ENCODE assay signal across 2 cellular contexts in the genomic region with DNA sequence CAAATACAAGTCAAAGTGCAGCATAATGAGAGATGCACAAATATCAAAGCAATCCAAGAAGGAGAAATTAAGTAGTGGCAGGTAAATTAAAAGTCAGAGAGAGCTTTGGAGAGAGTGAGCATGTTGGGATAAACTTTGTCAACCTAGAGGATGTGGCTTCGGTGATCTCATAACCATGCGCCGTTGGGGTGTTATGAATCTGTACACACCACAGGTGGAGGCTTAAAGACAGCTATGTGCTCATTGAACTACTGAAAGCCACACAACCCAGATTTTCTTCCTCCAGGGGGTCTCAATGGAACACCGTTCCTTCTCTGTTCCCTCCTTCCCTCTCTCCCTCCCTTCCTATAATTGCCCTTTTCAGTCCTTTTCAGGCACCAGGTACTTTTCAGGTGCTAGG.
TF ChIP-seq lines count a peak whose summit lies in the region.

No MANE protein-coding gene starts in this region.

TF ChIP-seq in A549, 52 proteins besides CTCF, POLR2A, EP300 and RAD21 (continued from another document):
- TF ChIP-seq, protein P1, sequence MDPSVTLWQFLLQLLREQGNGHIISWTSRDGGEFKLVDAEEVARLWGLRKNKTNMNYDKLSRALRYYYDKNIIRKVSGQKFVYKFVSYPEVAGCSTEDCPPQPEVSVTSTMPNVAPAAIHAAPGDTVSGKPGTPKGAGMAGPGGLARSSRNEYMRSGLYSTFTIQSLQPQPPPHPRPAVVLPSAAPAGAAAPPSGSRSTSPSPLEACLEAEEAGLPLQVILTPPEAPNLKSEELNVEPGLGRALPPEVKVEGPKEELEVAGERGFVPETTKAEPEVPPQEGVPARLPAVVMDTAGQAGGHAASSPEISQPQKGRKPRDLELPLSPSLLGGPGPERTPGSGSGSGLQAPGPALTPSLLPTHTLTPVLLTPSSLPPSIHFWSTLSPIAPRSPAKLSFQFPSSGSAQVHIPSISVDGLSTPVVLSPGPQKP (IDR thresholded peaks at IDR 0.05; ENCODE audit: low read depth, low read length) = no peak
- no peak for TF ChIP-seq CEBPB (IDR thresholded peaks at IDR 0.05)
- TF ChIP-seq RCOR1 (IDR thresholded peaks at IDR 0.05; ENCODE audit: low read depth, low read length) = no peak
- no peak for TF ChIP-seq RFX5 (IDR thresholded peaks at IDR 0.05)
- no peak for TF ChIP-seq RNF2 (IDR thresholded peaks at IDR 0.05; ENCODE audit: borderline replicate concordance, low read depth)
- no peak for TF ChIP-seq SREBF2 (IDR thresholded peaks at IDR 0.05)
- no peak for TF ChIP-seq PBX3 (IDR thresholded peaks at IDR 0.05)
- no peak for TF ChIP-seq USF2 (IDR thresholded peaks at IDR 0.05)
- TF ChIP-seq FOSL2 (IDR thresholded peaks at IDR 0.05) = no peak
- no peak for TF ChIP-seq FOSL2 (CRISPR knock-in tag; IDR thresholded peaks at IDR 0.05)
- no peak for TF ChIP-seq NR3C1 (IDR thresholded peaks at IDR 0.05)
- TF ChIP-seq EHMT2 (IDR thresholded peaks at IDR 0.05; ENCODE audit: low read depth) = no peak
- TF ChIP-seq MAFK (IDR thresholded peaks at IDR 0.05; ENCODE audit: partially characterized antibody) = no peak
- no peak for TF ChIP-seq ZFP36 (IDR thresholded peaks at IDR 0.05; ENCODE audit: borderline replicate concordance, partially characterized antibody)
- TF ChIP-seq NPAS2 (CRISPR knock-in tag; IDR thresholded peaks at IDR 0.05; ENCODE audit: borderline replicate concordance) = no peak
- no peak for TF ChIP-seq TFCP2L1 (CRISPR knock-in tag; IDR thresholded peaks at IDR 0.05)
- no peak for TF ChIP-seq BCL3 (IDR thresholded peaks at IDR 0.05)
- TF ChIP-seq, protein P2, sequence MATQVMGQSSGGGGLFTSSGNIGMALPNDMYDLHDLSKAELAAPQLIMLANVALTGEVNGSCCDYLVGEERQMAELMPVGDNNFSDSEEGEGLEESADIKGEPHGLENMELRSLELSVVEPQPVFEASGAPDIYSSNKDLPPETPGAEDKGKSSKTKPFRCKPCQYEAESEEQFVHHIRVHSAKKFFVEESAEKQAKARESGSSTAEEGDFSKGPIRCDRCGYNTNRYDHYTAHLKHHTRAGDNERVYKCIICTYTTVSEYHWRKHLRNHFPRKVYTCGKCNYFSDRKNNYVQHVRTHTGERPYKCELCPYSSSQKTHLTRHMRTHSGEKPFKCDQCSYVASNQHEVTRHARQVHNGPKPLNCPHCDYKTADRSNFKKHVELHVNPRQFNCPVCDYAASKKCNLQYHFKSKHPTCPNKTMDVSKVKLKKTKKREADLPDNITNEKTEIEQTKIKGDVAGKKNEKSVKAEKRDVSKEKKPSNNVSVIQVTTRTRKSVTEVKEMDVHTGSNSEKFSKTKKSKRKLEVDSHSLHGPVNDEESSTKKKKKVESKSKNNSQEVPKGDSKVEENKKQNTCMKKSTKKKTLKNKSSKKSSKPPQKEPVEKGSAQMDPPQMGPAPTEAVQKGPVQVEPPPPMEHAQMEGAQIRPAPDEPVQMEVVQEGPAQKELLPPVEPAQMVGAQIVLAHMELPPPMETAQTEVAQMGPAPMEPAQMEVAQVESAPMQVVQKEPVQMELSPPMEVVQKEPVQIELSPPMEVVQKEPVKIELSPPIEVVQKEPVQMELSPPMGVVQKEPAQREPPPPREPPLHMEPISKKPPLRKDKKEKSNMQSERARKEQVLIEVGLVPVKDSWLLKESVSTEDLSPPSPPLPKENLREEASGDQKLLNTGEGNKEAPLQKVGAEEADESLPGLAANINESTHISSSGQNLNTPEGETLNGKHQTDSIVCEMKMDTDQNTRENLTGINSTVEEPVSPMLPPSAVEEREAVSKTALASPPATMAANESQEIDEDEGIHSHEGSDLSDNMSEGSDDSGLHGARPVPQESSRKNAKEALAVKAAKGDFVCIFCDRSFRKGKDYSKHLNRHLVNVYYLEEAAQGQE (IDR thresholded peaks at IDR 0.05) = no peak

TF ChIP-seq in GM23338, 12 proteins besides CTCF, POLR2A, EP300 and RAD21 (continued from another document):
- TF ChIP-seq, protein P2 (IDR thresholded peaks at IDR 0.05; ENCODE audit: unreplicated experiment) = no peak
- TF ChIP-seq NANOG (IDR thresholded peaks at IDR 0.05; ENCODE audit: borderline replicate concordance) (no peak), JUNB (IDR thresholded peaks at IDR 0.05; ENCODE audit: unreplicated experiment) (no peak), EZH2 (IDR thresholded peaks at IDR 0.05; ENCODE audit: low read depth, unreplicated experiment) (no peak), ZNF462 (CRISPR knock-in tag; IDR thresholded peaks at IDR 0.05) (no peak), ZNF331 (CRISPR knock-in tag; IDR thresholded peaks at IDR 0.05; ENCODE audit: low read depth) (no peak), ZNF114 (CRISPR knock-in tag; IDR thresholded peaks at IDR 0.05) (no peak), STAT1 (IDR thresholded peaks at IDR 0.05; ENCODE audit: unreplicated experiment) (no peak), CREB1 (CRISPR knock-in tag; IDR thresholded peaks at IDR 0.05; ENCODE audit: low read depth) (no peak), ETS1 (IDR thresholded peaks at IDR 0.05) (no peak)
